In genomic region chr12:110796952-110797351, GRCh38 we compare ENCODE assay signal across 1 cellular context.
TF ChIP-seq lines count a peak whose summit lies in the region.

No MANE protein-coding gene starts in this region.

TF ChIP-seq in SK-N-SH treated with all-trans-retinoic acid at 6 μM for 48 hours, 23 proteins besides CTCF, POLR2A, EP300 and RAD21 (continued from another document):
- no peak for TF ChIP-seq ARNTL (CRISPR knock-in tag; IDR thresholded peaks at IDR 0.05; ENCODE audit: borderline replicate concordance, low read depth)
- TF ChIP-seq TOX (CRISPR knock-in tag; IDR thresholded peaks at IDR 0.05; ENCODE audit: borderline replicate concordance): no peak
- no peak for TF ChIP-seq GLIS3 (CRISPR knock-in tag; IDR thresholded peaks at IDR 0.05)
- no peak for TF ChIP-seq SNAI2 (CRISPR knock-in tag; IDR thresholded peaks at IDR 0.05)
- TF ChIP-seq CSDC2 (CRISPR knock-in tag; IDR thresholded peaks at IDR 0.05): no peak
- no peak for TF ChIP-seq ZNF565 (CRISPR knock-in tag; conservative IDR thresholded peaks at IDR 0.05; ENCODE audit: low read depth)
- no peak for TF ChIP-seq ZFP30 (CRISPR knock-in tag; IDR thresholded peaks at IDR 0.05)
- TF ChIP-seq ZNF8 (CRISPR knock-in tag; IDR thresholded peaks at IDR 0.05): no peak
- TF ChIP-seq BACH2 (CRISPR knock-in tag; IDR thresholded peaks at IDR 0.05; ENCODE audit: borderline replicate concordance): no peak
- TF ChIP-seq TCF4 (CRISPR knock-in tag; IDR thresholded peaks at IDR 0.05; ENCODE audit: borderline replicate concordance): no peak
- TF ChIP-seq CSRNP3 (CRISPR knock-in tag; IDR thresholded peaks at IDR 0.05): no peak
- no peak for TF ChIP-seq RARB (CRISPR knock-in tag; IDR thresholded peaks at IDR 0.05)
- TF ChIP-seq CREB5 (CRISPR knock-in tag; IDR thresholded peaks at IDR 0.05; ENCODE audit: low read depth): no peak
- no peak for TF ChIP-seq ZNF70 (CRISPR knock-in tag; IDR thresholded peaks at IDR 0.05)
- TF ChIP-seq OSR1 (CRISPR knock-in tag; IDR thresholded peaks at IDR 0.05): no peak
TF ChIP-seq in SK-N-SH treated with all-trans-retinoic acid at 6 μM for 48 hours: peak in this region for 0.
